In genomic region chr3:134031620-134031915, GRCh38 we compare ENCODE assay signal across 17 cellular contexts. TPM values are rescaled to one million over a fixed set of nuclear protein-coding genes. Genes with fewer than 3 reads are reported as not detected.
DNase-seq lines count a peak whose midpoint lies in the region; ATAC-seq and TF ChIP-seq lines count a peak whose summit lies in the region.
"Had no signal": no experiment of that assay in that cellular context is flagged by ENCODE, and none has a peak within 500 bp of the region (broad histone marks: within the 10 kb centered on the region; RNA-seq: fewer than 3 reads in every experiment).

No MANE protein-coding gene starts in this region.

- DNase-seq in heart left ventricle, result no peak
- DNase-seq in Right ventricle myocardium inferior (ENCODE audit: missing footprints), result no peak
- DNase-seq in natural killer cell, result no peak
- DNase-seq in 8988T, result no peak
- DNase-seq in MG63, result no peak
- DNase-seq in NCI-H1930 (lab: John Stamatoyannopoulos, UW), result no peak
- DNase-seq: ACHN; BE2C; C1 segment of cervical spinal cord; CD4-positive, CD25-positive, alpha-beta regulatory T cell; CD8-positive, alpha-beta memory T cell; COR-L47; DMS 273 treated with DMSO at 0.1 percent for 48 hours; GM23248 had no signal

- H3K79me2 ChIP-seq in parathyroid adenoma, result no peaks in the 10 kb centered on the region

- intact Hi-C loops in heart left ventricle (cut with DNase I) (loop anchor here in 3 of 10 donors (5.0 to 10.0 kb wide), 3 partner anchors 84 to 97 kb away; no protein-coding TSS in a partner anchor), Right ventricle myocardium inferior (cut with DNase I) (no loop called here), natural killer cell (cut with micrococcal nuclease) (no loop called here)

- H3K4me1 Mint-ChIP-seq in natural killer cell, result no peaks in the 10 kb centered on the region

- TF ChIP-seq CTCF in heart left ventricle (IDR thresholded peaks at IDR 0.05) (no peak), natural killer cell (IDR thresholded peaks at IDR 0.05) (no peak), parathyroid adenoma (IDR thresholded peaks at IDR 0.05) (no peak)

- no peaks in the 10 kb centered on the region for H3K9me3 Mint-ChIP-seq in natural killer cell

- H3K9ac ChIP-seq in parathyroid adenoma, result no peak overlapping the region
- H3K9ac ChIP-seq: GM23248 had no signal

- no peaks in the 10 kb centered on the region for H3K36me3 Mint-ChIP-seq in natural killer cell
- H3K36me3 Mint-ChIP-seq: CD4-positive, CD25-positive, alpha-beta regulatory T cell; CD8-positive, alpha-beta memory T cell had no signal

- H3K27me3 ChIP-seq in heart left ventricle (peaks cover 0 to 18% (median 9%) of the 10 kb centered on the region in 9 donors), parathyroid adenoma (ENCODE audit: control insufficient read depth, insufficient read depth, low read length) (no peaks in the 10 kb centered on the region), MG63 (peaks cover 4% of the 10 kb centered on the region; the same call in 1 of the 2 replicates)

- no peaks in the 10 kb centered on the region for H3K9me3 ChIP-seq in heart left ventricle
- no peaks in the 10 kb centered on the region for H3K9me3 ChIP-seq in parathyroid adenoma (ENCODE audit: control insufficient read depth, low read length)
- H3K9me3 ChIP-seq in MG63, result no peaks in the 10 kb centered on the region
- H3K9me3 ChIP-seq: BE2C, HAP-1 had no signal

- H3K4me3 ChIP-seq in heart left ventricle (no peak overlapping the region), parathyroid adenoma (ENCODE audit: low read depth, low read length) (no peak overlapping the region), MG63 (no peak overlapping the region)
- H3K4me3 ChIP-seq: GM23248, HAP-1 had no signal

- no peak overlapping the region for H3K4me2 ChIP-seq in parathyroid adenoma (ENCODE audit: low read length)

- no peak overlapping the region for H3K27ac Mint-ChIP-seq in natural killer cell
- H3K27ac Mint-ChIP-seq: CD4-positive, CD25-positive, alpha-beta regulatory T cell; CD8-positive, alpha-beta memory T cell had no signal

- H2AFZ ChIP-seq in parathyroid adenoma, result no peak overlapping the region
- H2AFZ ChIP-seq: GM23248 had no signal

- peaks cover 30 to 33% of the 10 kb centered on the region in 2 donors for H3K27me3 Mint-ChIP-seq in natural killer cell (ENCODE audit: low read depth in 2 of 2)

- peak overlapping the region; percentile 37 for H3K4me3 Mint-ChIP-seq in natural killer cell
- H3K4me3 Mint-ChIP-seq: CD4-positive, CD25-positive, alpha-beta regulatory T cell had no signal

- ATAC-seq in heart left ventricle, result peak in 3 of 4 donors; percentile 13 to 20 (median 16)
- ATAC-seq in Right ventricle myocardium inferior, result no peak
- no peak for ATAC-seq in natural killer cell

- peak overlapping the region in 1 of 12 donors; percentile 19 for H3K27ac ChIP-seq in heart left ventricle
- peak overlapping the region; percentile 19 for H3K27ac ChIP-seq in parathyroid adenoma
- H3K27ac ChIP-seq: GM23248, HL-60 had no signal

- TF ChIP-seq POLR2A in heart left ventricle (IDR thresholded peaks at IDR 0.05), result no peak

- H3K36me3 ChIP-seq in heart left ventricle, result no peaks in the 10 kb centered on the region
- H3K36me3 ChIP-seq in parathyroid adenoma (ENCODE audit: control insufficient read depth, insufficient read depth, low read length), result no peaks in the 10 kb centered on the region
- no peaks in the 10 kb centered on the region for H3K36me3 ChIP-seq in MG63
- H3K36me3 ChIP-seq: BE2C, HAP-1 had no signal

- H3K4me1 ChIP-seq in heart left ventricle (peaks cover 0 to 20% (median 3%) of the 10 kb centered on the region in 12 donors), parathyroid adenoma (no peaks in the 10 kb centered on the region)
- H3K4me1 ChIP-seq: BE2C, HAP-1 had no signal

- WGBS in heart left ventricle, 4 donors, result 67 to 88% (median 81%) methylated on average over 2 of the region's 2 CpGs

RNA-seq across cellular contexts. Expression of gene SLCO2A1, which starts 1.8 kb away (rescaled TPM):
- 10 to 100 TPM in 6 of 9 donors, 1 to 10 TPM in 3; 2.8 to 28.4 (median 13.9) TPM for total RNA-seq in heart left ventricle
- 10 to 100 TPM in 1 of 2 donors, 1 to 10 TPM in 1; 8.3 to 13.9 TPM for polyA plus RNA-seq in heart left ventricle
- 7.8 TPM for total RNA-seq in Right ventricle myocardium inferior
- not detected for total RNA-seq in natural killer cell
- 0.02 and 0.72 TPM in 2 replicates for total RNA-seq in MG63 (2014; rRNA removed; shearing (Covaris generic); ENCODE audit: low replicate concordance)
- total RNA-seq: CD4-positive, CD25-positive, alpha-beta regulatory T cell; CD8-positive, alpha-beta memory T cell had no signal
- polyA plus RNA-seq: CD4-positive, CD25-positive, alpha-beta regulatory T cell; CD8-positive, alpha-beta memory T cell had no signal

Comparison
In these comparisons a context has a peak if more than half of its experiments do, and no peak if none do; other contexts are left out.
1. ATAC-seq: peak in heart left ventricle (3 of 4); none in Right ventricle myocardium inferior (single experiment) and natural killer cell (0 of 3).